Comparison of ENCODE assay signal across 26 cellular contexts in genomic region chr7:45258533-45259226, GRCh38.
"Had no signal": no experiment of that assay in that cellular context is flagged by ENCODE, and none has a peak within 500 bp of the region (broad histone marks: within the 10 kb centered on the region; RNA-seq: fewer than 3 reads in every experiment).

No MANE protein-coding gene starts in this region.

- H3K27me3 ChIP-seq: colonic mucosa, right lobe of liver had no signal

- ATAC-seq: activated CD8-positive, alpha-beta T cell treated with anti-CD3 and anti-CD28 coated beads, Interleukin-2, amount 10 ng/mL, durations not matched to agents 7 days and 5 days; psoas muscle had no signal

- H3K4me3 Mint-ChIP-seq: activated CD4-positive, alpha-beta T cell treated with anti-CD3 and anti-CD28 coated beads, Interleukin-2, amount 10 ng/mL, durations not matched to agents 24 days and 14 days; activated CD8-positive, alpha-beta T cell treated with anti-CD3 and anti-CD28 coated beads, Interleukin-2, amount 10 ng/mL, durations not matched to agents 7 days and 5 days; activated naive CD8-positive, alpha-beta T cell; brain; nephron; stimulated activated naive CD8-positive, alpha-beta T cell treated with anti-CD3 and anti-CD28 coated beads, Interleukin-15, Interleukin-2, amounts not matched to agents 100 ng/mL and 50 ng/mL, for 24 hours; type B pancreatic cell; WTC11 had no signal

- H3K36me3 ChIP-seq: colonic mucosa, esophagus squamous epithelium, left ventricle myocardium inferior, right lobe of liver, suprapubic skin had no signal

- H3K9me3 ChIP-seq: colonic mucosa, esophagus squamous epithelium, left ventricle myocardium inferior, psoas muscle, right lobe of liver, suprapubic skin had no signal

- H3K4me2 ChIP-seq: smooth muscle cell had no signal

- DNase-seq: activated CD4-positive, alpha-beta T cell treated with anti-CD3 and anti-CD28 coated beads, Interleukin-2, amount 10 ng/mL, durations not matched to agents 24 days and 14 days; activated CD8-positive, alpha-beta memory T cell treated with anti-CD3 and anti-CD28 coated beads, Interleukin-2, amount 50 U/mL, for 4 hours; activated CD8-positive, alpha-beta T cell treated with anti-CD3 and anti-CD28 coated beads, Interleukin-2, amount 10 ng/mL, durations not matched to agents 7 days and 5 days; activated gamma-delta T cell; activated T-cell treated with anti-CD3 and anti-CD28 coated beads, Interleukin-2, amount 50 U/mL, for 48 hours; amniotic stem cell; central memory CD4-positive, alpha-beta T cell; colonic mucosa; effector CD4-positive, alpha-beta T cell; esophagus squamous epithelium; hippocampal formation; left ventricle myocardium inferior; mesendoderm; psoas muscle; right lobe of liver; stimulated activated CD4-positive, alpha-beta T cell treated with anti-CD3 and anti-CD28 coated beads, Interleukin-4, amount 100 ng/mL, for 4 hours; stimulated activated CD8-positive, alpha-beta memory T cell treated with anti-CD3 and anti-CD28 coated beads, Interleukin-4, amount 100 ng/mL, for 48 hours; T-helper 2 cell had no signal

- H3K27ac ChIP-seq: colonic mucosa, esophagus squamous epithelium, psoas muscle, right lobe of liver, suprapubic skin had no signal

- H3K4me1 ChIP-seq: colonic mucosa, psoas muscle, right lobe of liver, suprapubic skin had no signal

- H3K4me3 ChIP-seq: colonic mucosa, esophagus squamous epithelium, left ventricle myocardium inferior, psoas muscle, right lobe of liver, smooth muscle cell, suprapubic skin had no signal

- H3K9me3 Mint-ChIP-seq: activated CD4-positive, alpha-beta T cell treated with anti-CD3 and anti-CD28 coated beads, Interleukin-2, amount 10 ng/mL, durations not matched to agents 24 days and 14 days; nephron; type B pancreatic cell had no signal

- H3K36me3 Mint-ChIP-seq: activated naive CD8-positive, alpha-beta T cell; brain; type B pancreatic cell had no signal

- H3K4me1 Mint-ChIP-seq: brain, nephron had no signal

- H3K27ac Mint-ChIP-seq: activated CD4-positive, alpha-beta T cell treated with anti-CD3 and anti-CD28 coated beads, Interleukin-2, amount 10 ng/mL, durations not matched to agents 24 days and 14 days; activated CD8-positive, alpha-beta T cell treated with anti-CD3 and anti-CD28 coated beads, Interleukin-2, amount 10 ng/mL, durations not matched to agents 7 days and 5 days; activated naive CD8-positive, alpha-beta T cell; brain; nephron; stimulated activated naive CD8-positive, alpha-beta T cell treated with anti-CD3 and anti-CD28 coated beads, Interleukin-15, Interleukin-2, amounts not matched to agents 100 ng/mL and 50 ng/mL, for 24 hours; type B pancreatic cell; WTC11 had no signal
